Comparison of ENCODE assay signal across 1 cellular context in genomic region chr19:54458648-54459281, GRCh38.
TF ChIP-seq lines count a peak whose summit lies in the region.

No MANE protein-coding gene starts in this region.

TF ChIP-seq in GM12878, 131 proteins besides CTCF, POLR2A, EP300 and RAD21:
- TF ChIP-seq RBBP5 (conservative IDR thresholded peaks at IDR 0.05) (no peak), BRCA1 (IDR thresholded peaks at IDR 0.05; ENCODE audit: low read depth, low read length) (no peak), POLR2AphosphoS2 (IDR thresholded peaks at IDR 0.05; ENCODE audit: low read depth, low read length) (no peak), ZBTB40 (IDR thresholded peaks at IDR 0.05; ENCODE audit: borderline replicate concordance) (no peak), CREB1 (IDR thresholded peaks at IDR 0.05; ENCODE audit: low read depth) (no peak), FOXK2 (IDR thresholded peaks at IDR 0.05) (no peak), NFYA (IDR thresholded peaks at IDR 0.05; ENCODE audit: borderline replicate concordance, low read depth, low read length) (no peak), MEF2B (IDR thresholded peaks at IDR 0.05; ENCODE audit: partially characterized antibody, poor library complexity, severe bottlenecking) (no peak), HDGF (IDR thresholded peaks at IDR 0.05) (no peak), SIX5 (IDR thresholded peaks at IDR 0.05; ENCODE audit: low read depth, low read length, severe bottlenecking) (no peak), ZNF592 (IDR thresholded peaks at IDR 0.05) (no peak), PKNOX1 (IDR thresholded peaks at IDR 0.05) (no peak)
